ENCODE assay signal across 1 cellular context in the genomic region with DNA sequence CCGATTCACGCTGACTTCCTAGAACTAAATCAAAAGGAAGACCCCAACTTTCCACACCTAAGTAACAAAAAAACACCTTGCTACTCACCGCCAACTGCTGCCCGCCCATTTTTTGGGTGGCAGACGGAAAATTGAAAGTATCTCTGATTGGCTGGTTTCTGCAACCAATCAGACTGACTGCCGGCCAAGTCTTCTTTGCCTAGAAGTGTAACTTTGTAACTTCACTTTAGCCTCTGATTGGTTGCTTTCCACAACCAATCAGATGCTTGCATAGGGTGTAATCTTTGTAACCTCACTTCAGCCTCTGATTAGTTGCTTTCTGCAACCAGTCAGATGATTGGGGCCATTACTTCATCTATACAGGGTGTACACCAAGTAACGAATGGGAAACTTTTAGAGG.
TF ChIP-seq lines count a peak whose summit lies in the region.

No MANE protein-coding gene starts in this region.

TF ChIP-seq in GM23338, 12 proteins besides CTCF, POLR2A, EP300 and RAD21 (continued from another document):
- TF ChIP-seq, protein P1, sequence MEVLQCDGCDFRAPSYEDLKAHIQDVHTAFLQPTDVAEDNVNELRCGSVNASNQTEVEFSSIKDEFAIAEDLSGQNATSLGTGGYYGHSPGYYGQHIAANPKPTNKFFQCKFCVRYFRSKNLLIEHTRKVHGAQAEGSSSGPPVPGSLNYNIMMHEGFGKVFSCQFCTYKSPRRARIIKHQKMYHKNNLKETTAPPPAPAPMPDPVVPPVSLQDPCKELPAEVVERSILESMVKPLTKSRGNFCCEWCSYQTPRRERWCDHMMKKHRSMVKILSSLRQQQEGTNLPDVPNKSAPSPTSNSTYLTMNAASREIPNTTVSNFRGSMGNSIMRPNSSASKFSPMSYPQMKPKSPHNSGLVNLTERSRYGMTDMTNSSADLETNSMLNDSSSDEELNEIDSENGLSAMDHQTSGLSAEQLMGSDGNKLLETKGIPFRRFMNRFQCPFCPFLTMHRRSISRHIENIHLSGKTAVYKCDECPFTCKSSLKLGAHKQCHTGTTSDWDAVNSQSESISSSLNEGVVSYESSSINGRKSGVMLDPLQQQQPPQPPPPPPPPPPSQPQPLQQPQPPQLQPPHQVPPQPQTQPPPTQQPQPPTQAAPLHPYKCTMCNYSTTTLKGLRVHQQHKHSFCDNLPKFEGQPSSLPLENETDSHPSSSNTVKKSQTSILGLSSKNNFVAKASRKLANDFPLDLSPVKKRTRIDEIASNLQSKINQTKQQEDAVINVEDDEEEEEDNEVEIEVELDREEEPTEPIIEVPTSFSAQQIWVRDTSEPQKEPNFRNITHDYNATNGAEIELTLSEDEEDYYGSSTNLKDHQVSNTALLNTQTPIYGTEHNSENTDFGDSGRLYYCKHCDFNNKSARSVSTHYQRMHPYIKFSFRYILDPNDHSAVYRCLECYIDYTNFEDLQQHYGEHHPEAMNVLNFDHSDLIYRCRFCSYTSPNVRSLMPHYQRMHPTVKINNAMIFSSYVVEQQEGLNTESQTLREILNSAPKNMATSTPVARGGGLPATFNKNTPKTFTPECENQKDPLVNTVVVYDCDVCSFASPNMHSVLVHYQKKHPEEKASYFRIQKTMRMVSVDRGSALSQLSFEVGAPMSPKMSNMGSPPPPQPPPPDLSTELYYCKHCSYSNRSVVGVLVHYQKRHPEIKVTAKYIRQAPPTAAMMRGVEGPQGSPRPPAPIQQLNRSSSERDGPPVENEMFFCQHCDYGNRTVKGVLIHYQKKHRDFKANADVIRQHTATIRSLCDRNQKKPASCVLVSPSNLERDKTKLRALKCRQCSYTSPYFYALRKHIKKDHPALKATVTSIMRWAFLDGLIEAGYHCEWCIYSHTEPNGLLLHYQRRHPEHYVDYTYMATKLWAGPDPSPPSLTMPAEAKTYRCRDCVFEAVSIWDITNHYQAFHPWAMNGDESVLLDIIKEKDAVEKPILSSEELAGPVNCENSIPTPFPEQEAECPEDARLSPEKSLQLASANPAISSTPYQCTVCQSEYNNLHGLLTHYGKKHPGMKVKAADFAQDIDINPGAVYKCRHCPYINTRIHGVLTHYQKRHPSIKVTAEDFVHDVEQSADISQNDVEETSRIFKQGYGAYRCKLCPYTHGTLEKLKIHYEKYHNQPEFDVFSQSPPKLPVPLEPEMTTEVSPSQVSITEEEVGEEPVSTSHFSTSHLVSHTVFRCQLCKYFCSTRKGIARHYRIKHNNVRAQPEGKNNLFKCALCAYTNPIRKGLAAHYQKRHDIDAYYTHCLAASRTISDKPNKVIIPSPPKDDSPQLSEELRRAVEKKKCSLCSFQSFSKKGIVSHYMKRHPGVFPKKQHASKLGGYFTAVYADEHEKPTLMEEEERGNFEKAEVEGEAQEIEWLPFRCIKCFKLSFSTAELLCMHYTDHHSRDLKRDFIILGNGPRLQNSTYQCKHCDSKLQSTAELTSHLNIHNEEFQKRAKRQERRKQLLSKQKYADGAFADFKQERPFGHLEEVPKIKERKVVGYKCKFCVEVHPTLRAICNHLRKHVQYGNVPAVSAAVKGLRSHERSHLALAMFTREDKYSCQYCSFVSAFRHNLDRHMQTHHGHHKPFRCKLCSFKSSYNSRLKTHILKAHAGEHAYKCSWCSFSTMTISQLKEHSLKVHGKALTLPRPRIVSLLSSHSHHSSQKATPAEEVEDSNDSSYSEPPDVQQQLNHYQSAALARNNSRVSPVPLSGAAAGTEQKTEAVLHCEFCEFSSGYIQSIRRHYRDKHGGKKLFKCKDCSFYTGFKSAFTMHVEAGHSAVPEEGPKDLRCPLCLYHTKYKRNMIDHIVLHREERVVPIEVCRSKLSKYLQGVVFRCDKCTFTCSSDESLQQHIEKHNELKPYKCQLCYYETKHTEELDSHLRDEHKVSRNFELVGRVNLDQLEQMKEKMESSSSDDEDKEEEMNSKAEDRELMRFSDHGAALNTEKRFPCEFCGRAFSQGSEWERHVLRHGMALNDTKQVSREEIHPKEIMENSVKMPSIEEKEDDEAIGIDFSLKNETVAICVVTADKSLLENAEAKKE (CRISPR knock-in tag; IDR thresholded peaks at IDR 0.05): no peak
- TF ChIP-seq EZH2 (IDR thresholded peaks at IDR 0.05; ENCODE audit: low read depth, unreplicated experiment): no peak
- no peak for TF ChIP-seq JUNB (IDR thresholded peaks at IDR 0.05; ENCODE audit: unreplicated experiment)
- no peak for TF ChIP-seq CREB1 (CRISPR knock-in tag; IDR thresholded peaks at IDR 0.05; ENCODE audit: low read depth)
- TF ChIP-seq, protein P2, sequence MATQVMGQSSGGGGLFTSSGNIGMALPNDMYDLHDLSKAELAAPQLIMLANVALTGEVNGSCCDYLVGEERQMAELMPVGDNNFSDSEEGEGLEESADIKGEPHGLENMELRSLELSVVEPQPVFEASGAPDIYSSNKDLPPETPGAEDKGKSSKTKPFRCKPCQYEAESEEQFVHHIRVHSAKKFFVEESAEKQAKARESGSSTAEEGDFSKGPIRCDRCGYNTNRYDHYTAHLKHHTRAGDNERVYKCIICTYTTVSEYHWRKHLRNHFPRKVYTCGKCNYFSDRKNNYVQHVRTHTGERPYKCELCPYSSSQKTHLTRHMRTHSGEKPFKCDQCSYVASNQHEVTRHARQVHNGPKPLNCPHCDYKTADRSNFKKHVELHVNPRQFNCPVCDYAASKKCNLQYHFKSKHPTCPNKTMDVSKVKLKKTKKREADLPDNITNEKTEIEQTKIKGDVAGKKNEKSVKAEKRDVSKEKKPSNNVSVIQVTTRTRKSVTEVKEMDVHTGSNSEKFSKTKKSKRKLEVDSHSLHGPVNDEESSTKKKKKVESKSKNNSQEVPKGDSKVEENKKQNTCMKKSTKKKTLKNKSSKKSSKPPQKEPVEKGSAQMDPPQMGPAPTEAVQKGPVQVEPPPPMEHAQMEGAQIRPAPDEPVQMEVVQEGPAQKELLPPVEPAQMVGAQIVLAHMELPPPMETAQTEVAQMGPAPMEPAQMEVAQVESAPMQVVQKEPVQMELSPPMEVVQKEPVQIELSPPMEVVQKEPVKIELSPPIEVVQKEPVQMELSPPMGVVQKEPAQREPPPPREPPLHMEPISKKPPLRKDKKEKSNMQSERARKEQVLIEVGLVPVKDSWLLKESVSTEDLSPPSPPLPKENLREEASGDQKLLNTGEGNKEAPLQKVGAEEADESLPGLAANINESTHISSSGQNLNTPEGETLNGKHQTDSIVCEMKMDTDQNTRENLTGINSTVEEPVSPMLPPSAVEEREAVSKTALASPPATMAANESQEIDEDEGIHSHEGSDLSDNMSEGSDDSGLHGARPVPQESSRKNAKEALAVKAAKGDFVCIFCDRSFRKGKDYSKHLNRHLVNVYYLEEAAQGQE (IDR thresholded peaks at IDR 0.05; ENCODE audit: unreplicated experiment): no peak
